In genomic region chr7:2824678-2825461, GRCh38 we compare ENCODE assay signal across 8 cellular contexts. TPM values are rescaled to one million over a fixed set of nuclear protein-coding genes. Genes with fewer than 3 reads are reported as not detected.
DNase-seq lines count a peak whose midpoint lies in the region; ATAC-seq and TF ChIP-seq lines count a peak whose summit lies in the region.

No MANE protein-coding gene starts in this region.

- H3K4me1 Mint-ChIP-seq in activated B cell treated with CpG ODN at 0.5 μM for 24 hours (peaks cover 67% of the 10 kb centered on the region), neural progenitor cell (peaks cover 58% of the 10 kb centered on the region)

- H3K27me3 ChIP-seq in neural progenitor cell (no peaks in the 10 kb centered on the region), SK-N-SH (ENCODE audit: insufficient read depth) (no peaks in the 10 kb centered on the region)

- TF ChIP-seq RAD21 in SK-N-SH (IDR thresholded peaks at IDR 0.05; ENCODE audit: low read length) = no peak

- H2AFZ ChIP-seq in neural progenitor cell (replicated peaks) = no peak overlapping the region
- no peak overlapping the region for H2AFZ ChIP-seq in SK-N-SH (ENCODE audit: low read depth)

- TF ChIP-seq CTCF in activated B cell treated with CpG ODN at 0.5 μM for 24 hours (IDR thresholded peaks at IDR 0.05) = no peak
- TF ChIP-seq CTCF in neural progenitor cell (IDR thresholded peaks at IDR 0.05) = no peak
- no peak for TF ChIP-seq CTCF in SK-N-SH (IDR thresholded peaks at IDR 0.05)

- WGBS in SK-N-SH (ENCODE audit: low lambda C conversion rate) = 96% methylated on average over 16 of the region's 16 CpGs

- DNase-seq in activated B cell treated with CpG ODN at 0.5 μM for 24 hours (no peak), neural progenitor cell (ENCODE audit: low spot score) (peak; percentile 40), NCI-H446 (lab: John Stamatoyannopoulos, UW) (no peak), SK-N-SH (no peak), posterior vena cava (ENCODE audit: low spot score) (no peak), T-helper 9 cell (no peak)

- peaks cover 48% of the 10 kb centered on the region for H3F3A ChIP-seq in neural progenitor cell (ENCODE audit: low read depth)
- peaks cover 38% of the 10 kb centered on the region for H3F3A ChIP-seq in SK-N-SH (replicated peaks; ENCODE audit: insufficient read depth)

- H3K4me1 ChIP-seq in neural progenitor cell (peaks cover 52% of the 10 kb centered on the region), SK-N-SH (ENCODE audit: control insufficient read depth in 1 of 2, insufficient read depth in 2 of 2, low read depth in 1 of 2, low read length in 1 of 2) (peaks cover 18 to 27% of the 10 kb centered on the region in 2 experiments; a peak in 3 of 4 replicates)

- peaks cover 100% of the 10 kb centered on the region for H3K79me2 ChIP-seq in neural progenitor cell (ENCODE audit: low read depth)
- H3K79me2 ChIP-seq in SK-N-SH (ENCODE audit: insufficient read depth) = peaks cover 85% of the 10 kb centered on the region

- H3K9me3 Mint-ChIP-seq in activated B cell treated with CpG ODN at 0.5 μM for 24 hours (no peaks in the 10 kb centered on the region), neural progenitor cell (peaks cover 2% of the 10 kb centered on the region)

- H3K27ac Mint-ChIP-seq in activated B cell treated with CpG ODN at 0.5 μM for 24 hours (peak overlapping the region; percentile 51), neural progenitor cell (peak overlapping the region; percentile 72)

- H3K36me3 ChIP-seq in neural progenitor cell (no peaks in the 10 kb centered on the region), SK-N-SH (replicated peaks in 1 of 2; ENCODE audit: control insufficient read depth in 1 of 2, insufficient read depth in 2 of 2, low read length in 1 of 2) (no peaks in the 10 kb centered on the region)

- H3K36me3 Mint-ChIP-seq in activated B cell treated with CpG ODN at 0.5 μM for 24 hours (ENCODE audit: low read depth) = peaks cover 18% of the 10 kb centered on the region
- H3K36me3 Mint-ChIP-seq in neural progenitor cell = peaks cover 23% of the 10 kb centered on the region

- peaks cover 59% of the 10 kb centered on the region for H4K20me1 ChIP-seq in neural progenitor cell (ENCODE audit: low read depth)
- H4K20me1 ChIP-seq in SK-N-SH (ENCODE audit: insufficient read depth) = peaks cover 4% of the 10 kb centered on the region

- H3K4me3 Mint-ChIP-seq in activated B cell treated with CpG ODN at 0.5 μM for 24 hours = peak overlapping the region; percentile 24
- H3K4me3 Mint-ChIP-seq in neural progenitor cell = peak overlapping the region; percentile 48

- no peaks in the 10 kb centered on the region for H3K27me3 Mint-ChIP-seq in activated B cell treated with CpG ODN at 0.5 μM for 24 hours
- peaks cover 4% of the 10 kb centered on the region for H3K27me3 Mint-ChIP-seq in neural progenitor cell (ENCODE audit: insufficient read depth, low read depth)

- peak overlapping the region; percentile 30 for H3K9ac ChIP-seq in neural progenitor cell
- H3K9ac ChIP-seq in SK-N-SH = no peak overlapping the region

- intact Hi-C loops in activated B cell treated with CpG ODN at 0.5 μM for 24 hours (cut with micrococcal nuclease) (loop anchor here (5.0 kb wide), 3 partner anchors 38 to 103 kb away; no protein-coding TSS in a partner anchor), posterior vena cava (cut with DNase I) (loop anchor here in 1 of 2 donors (5.0 kb wide), 1 partner anchor 292 kb away; no protein-coding TSS in a partner anchor)

- H3K27ac ChIP-seq in neural progenitor cell = peak overlapping the region; percentile 83
- no peak overlapping the region for H3K27ac ChIP-seq in SK-N-SH (ENCODE audit: low read depth in 2 of 2, low read length in 1 of 2)

- H3K9me2 ChIP-seq in SK-N-SH = no peaks in the 10 kb centered on the region

- H3K9me3 ChIP-seq in neural progenitor cell (ENCODE audit: low read depth) (no peaks in the 10 kb centered on the region), SK-N-SH (no peaks in the 10 kb centered on the region)

- POLR2A ChIA-PET in activated B cell treated with CpG ODN at 0.5 μM for 24 hours (lab: Charles Lee) (interaction anchor here (0.6 to 2.5 kb wide), 7 partner anchors 10 to 115 kb away, joined by 3 to 11 read pairs (median 5); no protein-coding TSS in a partner anchor), SK-N-SH (lab: Yijun Ruan, JAX) (no interaction called here)

- peak; percentile 45 for ATAC-seq in GM18508 (IDR thresholded peaks at IDR 0.05; ENCODE audit: insufficient read depth, unreplicated experiment)
- ATAC-seq in HG02840 (IDR thresholded peaks at IDR 0.05; ENCODE audit: low FRiP score, unreplicated experiment) = peak; percentile 44
- peak; percentile 29 for ATAC-seq in activated B cell treated with CpG ODN at 0.5 μM for 24 hours (ENCODE audit: low read depth)

- H3K4me2 ChIP-seq in neural progenitor cell (peak overlapping the region; percentile 69), SK-N-SH (no peak overlapping the region)

- no peak overlapping the region for H3K4me3 ChIP-seq in neural progenitor cell
- no peak overlapping the region for H3K4me3 ChIP-seq in SK-N-SH (ENCODE audit: low read depth in 2 of 2, low read length in 1 of 2)

- CTCF ChIA-PET in activated B cell treated with CpG ODN at 0.5 μM for 24 hours (lab: Charles Lee) (interaction anchor here (1.0 kb wide), 1 partner anchor 106 kb away, joined by 3 read pairs; no protein-coding TSS in a partner anchor), SK-N-SH (lab: Yijun Ruan, JAX) (interaction anchor here (1.0 to 1.7 kb wide), 4 partner anchors 25 to 65 kb away, joined by 3 to 4 read pairs (median 3); no protein-coding TSS in a partner anchor)

- no peak for TF ChIP-seq EP300 in SK-N-SH (IDR thresholded peaks at IDR 0.05; ENCODE audit: borderline replicate concordance in 1 of 2, low read depth in 1 of 2, low read length in 1 of 2)

TF ChIP-seq in SK-N-SH, 30 proteins besides CTCF, POLR2A, EP300 and RAD21:
- TF ChIP-seq RFX5 (IDR thresholded peaks at IDR 0.05; ENCODE audit: low read length) (no peak), POLR2AphosphoS5 (IDR thresholded peaks at IDR 0.05; ENCODE audit: low read depth, low read length) (no peak), RCOR1 (IDR thresholded peaks at IDR 0.05; ENCODE audit: low read length) (no peak)

RNA-seq across cellular contexts. Expression of gene GNA12, which starts 19.2 kb away (rescaled TPM):
- 52.3 and 54.6 TPM in 2 replicates for total RNA-seq in activated B cell treated with CpG ODN at 0.5 μM for 24 hours
- total RNA-seq in neural progenitor cell (ENCODE audit: low replicate concordance) = 32.2 and 34.7 TPM in 2 replicates
- 55.3 and 64.8 TPM in 2 replicates for polyA plus RNA-seq in SK-N-SH (2012; rRNA removed)
- polyA plus RNA-seq in SK-N-SH (2012; cell fraction: cytosol; rRNA removed) = 39.3 and 56.9 TPM in 2 replicates
- polyA plus RNA-seq in SK-N-SH (2012; cell fraction: nucleus; rRNA removed) = 41.0 and 50.4 TPM in 2 replicates
- total RNA-seq in posterior vena cava = 10 to 100 TPM; 59.8 to 65.8 TPM
